Comparison of ENCODE assay signal across 19 cellular contexts in the genomic region with DNA sequence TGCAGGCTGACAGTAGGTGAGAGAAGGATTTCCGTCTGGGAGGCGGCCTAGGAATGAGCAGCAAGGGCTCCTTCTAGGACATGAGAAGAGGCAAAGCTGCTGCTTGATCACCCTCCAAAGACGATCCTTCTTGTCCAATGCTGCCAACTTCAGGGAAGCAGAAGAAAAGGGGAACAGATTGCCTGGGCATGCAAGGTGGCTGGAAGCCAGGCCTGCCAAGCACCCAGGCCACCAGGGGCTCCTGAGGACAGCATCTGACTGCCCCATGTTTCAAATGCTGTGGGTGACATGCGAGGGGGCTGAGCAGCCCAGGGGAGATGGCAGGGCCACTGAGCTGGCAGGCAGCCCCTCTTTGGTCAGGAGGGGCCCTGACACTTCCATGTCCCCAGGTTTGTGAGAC. TPM values are rescaled to one million over a fixed set of nuclear protein-coding genes. Genes with fewer than 3 reads are reported as not detected.
"Had no signal": no experiment of that assay in that cellular context is flagged by ENCODE, and none has a peak within 500 bp of the region (broad histone marks: within the 10 kb centered on the region; RNA-seq: fewer than 3 reads in every experiment).

No MANE protein-coding gene starts in this region.

- H3K36me3 ChIP-seq: cardiac muscle cell, colonic mucosa, heart right ventricle, thyroid gland, WERI-Rb-1 had no signal

- H3K27ac Mint-ChIP-seq: activated naive CD8-positive, alpha-beta T cell; activated T-helper 1 cell treated with anti-CD3 and anti-CD28 coated beads, Interleukin-12 subunit alpha, Interleukin-12 subunit beta, Interleukin-2, Interleukin-4 antibody, amounts not matched to agents 30 ng/mL and 10 ng/mL and 1 ng/mL, durations not matched to agents 14 hours and 24 hours and 36 hours; nephron progenitor cell; stimulated activated memory B cell treated with anti-CD40 and anti-IgM and Interleukin-4, amounts not matched to agents 10 μg/mL and 1 μg/mL and 100 μg/mL, for 72 hours had no signal

- DNase-seq: activated CD4-positive, alpha-beta T cell treated with anti-CD3 and anti-CD28 coated beads, Interleukin-2, amount 50 U/mL, for 4 hours; activated gamma-delta T cell treated with Interleukin-2 at 50 U/mL for 16 hours; colonic mucosa; left colon; midbrain; nephron progenitor cell; occipital lobe; stimulated activated CD4-positive, alpha-beta T cell treated with anti-CD3 and anti-CD28 coated beads, Interleukin-4, amount 100 ng/mL, for 4 hours; thyroid gland; WERI-Rb-1 had no signal

- H3K4me3 ChIP-seq: cardiac muscle cell, colonic mucosa, heart right ventricle, thyroid gland had no signal

- H3K4me1 ChIP-seq: colonic mucosa had no signal

- ATAC-seq: left colon; sciatic nerve; stimulated activated memory B cell treated with anti-CD40 and anti-IgM and Interleukin-4, amounts not matched to agents 10 μg/mL and 1 μg/mL and 100 μg/mL, for 72 hours had no signal

- H3K9me3 Mint-ChIP-seq: activated T-helper 1 cell treated with anti-CD3 and anti-CD28 coated beads, Interleukin-12 subunit alpha, Interleukin-12 subunit beta, Interleukin-2, Interleukin-4 antibody, amounts not matched to agents 30 ng/mL and 10 ng/mL and 1 ng/mL, durations not matched to agents 14 hours and 24 hours and 36 hours; nephron progenitor cell; stimulated activated memory B cell treated with anti-CD40 and anti-IgM and Interleukin-4, amounts not matched to agents 10 μg/mL and 1 μg/mL and 100 μg/mL, for 72 hours had no signal

- H3K9me3 ChIP-seq: colonic mucosa, heart right ventricle, thyroid gland had no signal

- H3K27ac ChIP-seq: cardiac muscle cell, colonic mucosa, thyroid gland, WERI-Rb-1 had no signal

- H3K27me3 ChIP-seq: cardiac muscle cell, colonic mucosa, heart right ventricle, thyroid gland had no signal

- H3K36me3 Mint-ChIP-seq: activated naive CD8-positive, alpha-beta T cell; stimulated activated memory B cell treated with anti-CD40 and anti-IgM and Interleukin-4, amounts not matched to agents 10 μg/mL and 1 μg/mL and 100 μg/mL, for 72 hours had no signal

- H3K4me3 Mint-ChIP-seq: activated naive CD8-positive, alpha-beta T cell; activated T-helper 1 cell treated with anti-CD3 and anti-CD28 coated beads, Interleukin-12 subunit alpha, Interleukin-12 subunit beta, Interleukin-2, Interleukin-4 antibody, amounts not matched to agents 30 ng/mL and 10 ng/mL and 1 ng/mL, durations not matched to agents 14 hours and 24 hours and 36 hours; nephron progenitor cell; stimulated activated memory B cell treated with anti-CD40 and anti-IgM and Interleukin-4, amounts not matched to agents 10 μg/mL and 1 μg/mL and 100 μg/mL, for 72 hours had no signal

RNA-seq across cellular contexts. Expression of gene GRIP2, which starts 3.3 kb away (rescaled TPM):
- total RNA-seq: activated T-helper 1 cell treated with anti-CD3 and anti-CD28 coated beads, Interleukin-12 subunit alpha, Interleukin-12 subunit beta, Interleukin-2, Interleukin-4 antibody, amounts not matched to agents 30 ng/mL and 10 ng/mL and 1 ng/mL, durations not matched to agents 14 hours and 24 hours and 36 hours; lung microvascular endothelial cell; pulmonary artery endothelial cell; T-helper 2 cell treated with Interferon-gamma antibody and Interleukin-4, amounts not matched to agents 100 ng/mL and 5 ng/mL, for 36 hours had no signal
- polyA plus RNA-seq: cardiac muscle cell had no signal
